Comparison of ENCODE assay signal across 23 cellular contexts in the genomic region with DNA sequence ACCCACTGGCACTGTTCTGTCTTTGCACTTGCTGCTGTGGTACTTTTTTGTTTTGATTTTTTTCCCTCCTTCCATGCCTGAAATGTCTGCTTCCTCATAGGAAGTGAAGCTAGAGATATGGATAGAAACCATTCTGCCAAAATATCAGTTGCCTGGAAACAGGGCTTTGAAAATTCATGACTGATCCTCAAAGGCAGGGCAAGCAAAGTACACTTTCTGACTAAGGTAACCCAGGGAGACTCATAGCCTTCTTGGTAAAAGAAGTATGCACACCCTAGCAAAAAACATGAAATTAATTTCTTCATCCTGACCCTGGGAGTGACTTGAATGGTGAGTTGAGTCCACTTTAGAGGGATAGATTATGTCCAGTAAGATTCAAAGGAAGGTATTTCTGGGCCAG.
DNase-seq lines count a peak whose midpoint lies in the region; ATAC-seq and TF ChIP-seq lines count a peak whose summit lies in the region.
"Had no signal": no experiment of that assay in that cellular context is flagged by ENCODE, and none has a peak within 500 bp of the region (broad histone marks: within the 10 kb centered on the region; RNA-seq: fewer than 3 reads in every experiment).

No MANE protein-coding gene starts in this region.

- TF ChIP-seq CTCF in A673 (conservative IDR thresholded peaks at IDR 0.05; ENCODE audit: low read depth, low read length) (no peak), RWPE2 (IDR thresholded peaks at IDR 0.05; ENCODE audit: poor library complexity, severe bottlenecking) (no peak)

- H3K4me3 ChIP-seq in A673 (ENCODE audit: low read depth, low read length, poor library complexity, severe bottlenecking) = no peak overlapping the region
- no peak overlapping the region for H3K4me3 ChIP-seq in RWPE2 (ENCODE audit: severe bottlenecking)
- H3K4me3 ChIP-seq: BLaER1, GM12878, Peyer's patch, upper lobe of left lung had no signal

- no TSS peak for BruUV-seq in A673 (replicated peaks; lab: Mats Ljungman, UMichigan)

- H3K27me3 ChIP-seq in A673 (replicated peaks; ENCODE audit: insufficient read depth, low read depth, low read length, poor library complexity) (no peaks in the 10 kb centered on the region), RWPE2 (ENCODE audit: insufficient read depth, poor library complexity, severe bottlenecking) (no peaks in the 10 kb centered on the region)
- H3K27me3 ChIP-seq: BLaER1, Peyer's patch, upper lobe of left lung had no signal

- H3K9me3 ChIP-seq in A673 (ENCODE audit: low read depth, low read length, poor library complexity, severe bottlenecking) = no peaks in the 10 kb centered on the region
- H3K9me3 ChIP-seq in RWPE2 (ENCODE audit: severe bottlenecking) = no peaks in the 10 kb centered on the region
- H3K9me3 ChIP-seq: BLaER1, Caco-2, Peyer's patch, upper lobe of left lung had no signal

- peak; percentile 5; the same call in 1 of the 3 replicates for ATAC-seq in RWPE2 (ENCODE audit: low read depth)
- no peak for ATAC-seq in HG03175 (IDR thresholded peaks at IDR 0.05; ENCODE audit: unreplicated experiment)
- ATAC-seq in HG02588 (IDR thresholded peaks at IDR 0.05; ENCODE audit: unreplicated experiment) = no peak
- no peak for ATAC-seq in GM21367 (IDR thresholded peaks at IDR 0.05; ENCODE audit: unreplicated experiment)
- ATAC-seq in HG03432 (IDR thresholded peaks at IDR 0.05; ENCODE audit: unreplicated experiment) = no peak
- ATAC-seq: activated CD4-positive, alpha-beta T cell treated with anti-CD3 and anti-CD28 coated beads for 36 hours; activated T-cell treated with anti-CD3 and anti-CD28 coated beads, Interleukin-2, amount 50 U/mL, for 4 hours; GM12878; T-helper 17 cell had no signal

- peak overlapping the region; percentile 63 for H3K27ac ChIP-seq in A673 (ENCODE audit: low read depth, low read length, poor library complexity, severe bottlenecking)
- H3K27ac ChIP-seq in RWPE2 (ENCODE audit: poor library complexity, severe bottlenecking) = peak overlapping the region; percentile 67
- H3K27ac ChIP-seq: BLaER1, HL-60, Peyer's patch, upper lobe of left lung had no signal

- peaks cover 55% of the 10 kb centered on the region for H3K4me1 ChIP-seq in A673 (ENCODE audit: insufficient read depth, low read length, poor library complexity, severe bottlenecking)
- H3K4me1 ChIP-seq in RWPE2 (ENCODE audit: insufficient read depth, poor library complexity, severe bottlenecking) = peaks cover 21% of the 10 kb centered on the region
- H3K4me1 ChIP-seq: Caco-2, Peyer's patch, upper lobe of left lung had no signal

- H3K36me3 ChIP-seq in A673 (ENCODE audit: insufficient read depth, low read length, poor library complexity, severe bottlenecking) (no peaks in the 10 kb centered on the region), RWPE2 (ENCODE audit: low read depth) (no peaks in the 10 kb centered on the region)
- H3K36me3 ChIP-seq: BLaER1, Peyer's patch, upper lobe of left lung had no signal

- POLR2A ChIA-PET in A673 (lab: Charles Lee; ENCODE audit: low non-redundant PET) = no interaction called here

- DNase-seq in A673 (ENCODE audit: low spot score) (no peak), RWPE2 (ENCODE audit: low spot score) (no peak), dermis microvascular lymphatic vessel endothelial cell (ENCODE audit: low read depth in 2 of 2) (peak; percentile 44 to 69), lung microvascular endothelial cell (ENCODE audit: low read depth in 2 of 2) (peak; percentile 9 to 81)
- DNase-seq: activated CD4-positive, alpha-beta T cell treated with anti-CD3 and anti-CD28 coated beads for 36 hours; activated T-cell treated with anti-CD3 and anti-CD28 coated beads, Interleukin-2, amount 50 U/mL, for 4 hours; Caco-2; erythroblast; H9; Kasumi-1; NCI-H1694; NCI-H526 treated with DMSO at 0.1 percent for 48 hours; Peyer's patch; stimulated activated CD8-positive, alpha-beta memory T cell treated with anti-CD3 and anti-CD28 coated beads, Interleukin-4, amount 100 ng/mL, for 48 hours; T-helper 17 cell; upper lobe of left lung had no signal

- CTCF ChIA-PET in A673 (lab: Charles Lee) = no interaction called here

- intact Hi-C loops in A673 (cut with micrococcal nuclease; ENCODE audit: unreplicated experiment) = no loop called here

Comparison
In these comparisons a context has a peak if more than half of its experiments do, and no peak if none do; other contexts are left out.
1. DNase-seq: peak in dermis microvascular lymphatic vessel endothelial cell (2 of 2) and lung microvascular endothelial cell (2 of 2); none in A673 (single experiment) and RWPE2 (single experiment).